In genomic region chr12:98646165-98646764, GRCh38 we compare ENCODE assay signal across 8 cellular contexts. TPM values are rescaled to one million over a fixed set of nuclear protein-coding genes. Genes with fewer than 3 reads are reported as not detected.
DNase-seq lines count a peak whose midpoint lies in the region; ATAC-seq and TF ChIP-seq lines count a peak whose summit lies in the region.

No MANE protein-coding gene starts in this region.

- intact Hi-C loops in activated naive CD4-positive, alpha-beta T cell treated with anti-CD3 and anti-CD28 coated beads for 36 hours (cut with micrococcal nuclease): no loop called here

- peak overlapping the region; percentile 80 for H3K9ac ChIP-seq in SK-N-MC (ENCODE audit: insufficient read length)

- H3K4me3 Mint-ChIP-seq in activated naive CD4-positive, alpha-beta T cell treated with anti-CD3 and anti-CD28 coated beads for 36 hours: peak overlapping the region; percentile 96
- peak overlapping the region; percentile 95 for H3K4me3 Mint-ChIP-seq in progenitor cell of endocrine pancreas (ENCODE audit: low read depth)

- TF ChIP-seq CTCF in fibroblast of mammary gland (conservative IDR thresholded peaks at IDR 0.05; ENCODE audit: control insufficient read depth, insufficient read depth, low read depth, low read length) (peak; percentile 15), progenitor cell of endocrine pancreas (IDR thresholded peaks at IDR 0.05; ENCODE audit: unreplicated experiment) (peak; percentile 28)

- peaks cover 21% of the 10 kb centered on the region for H3K4me1 Mint-ChIP-seq in activated naive CD4-positive, alpha-beta T cell treated with anti-CD3 and anti-CD28 coated beads for 36 hours (ENCODE audit: low read depth)
- H3K4me1 Mint-ChIP-seq in progenitor cell of endocrine pancreas (ENCODE audit: low read depth): peaks cover 9% of the 10 kb centered on the region

- no peak for ATAC-seq in HG03565 (IDR thresholded peaks at IDR 0.05; ENCODE audit: unreplicated experiment)
- ATAC-seq in HG02870 (IDR thresholded peaks at IDR 0.05; ENCODE audit: unreplicated experiment): no peak
- no peak for ATAC-seq in HG03196 (IDR thresholded peaks at IDR 0.05; ENCODE audit: unreplicated experiment)

- no peak overlapping the region for H3K27ac Mint-ChIP-seq in activated naive CD4-positive, alpha-beta T cell treated with anti-CD3 and anti-CD28 coated beads for 36 hours
- H3K27ac Mint-ChIP-seq in progenitor cell of endocrine pancreas: peak overlapping the region; percentile 21

- H3K9me3 ChIP-seq in SK-N-MC (ENCODE audit: low read depth, low read length): no peaks in the 10 kb centered on the region

- peaks cover 11% of the 10 kb centered on the region for H3K36me3 Mint-ChIP-seq in activated naive CD4-positive, alpha-beta T cell treated with anti-CD3 and anti-CD28 coated beads for 36 hours (ENCODE audit: low read depth)
- peaks cover 5% of the 10 kb centered on the region for H3K36me3 Mint-ChIP-seq in progenitor cell of endocrine pancreas (ENCODE audit: insufficient read depth)

- H3K27ac ChIP-seq in SK-N-MC: no peak overlapping the region

- no peak for DNase-seq in activated naive CD4-positive, alpha-beta T cell treated with anti-CD3 and anti-CD28 coated beads for 36 hours
- DNase-seq in activated naive CD4-positive, alpha-beta T cell (lab: John Stamatoyannopoulos, UW): no peak
- no peak for DNase-seq in SK-N-MC (ENCODE audit: low read depth, low spot score)
- peak; percentile 39 for DNase-seq in fibroblast of mammary gland (ENCODE audit: low read depth)
- DNase-seq in progenitor cell of endocrine pancreas (ENCODE audit: low spot score, unreplicated experiment): no peak

- peak overlapping the region; percentile 95 for H3K4me3 ChIP-seq in SK-N-MC
- H3K4me3 ChIP-seq in fibroblast of mammary gland (ENCODE audit: control insufficient read depth, low read depth, low read length): peak overlapping the region; percentile 97

- CTCF ChIA-PET in activated naive CD4-positive, alpha-beta T cell treated with anti-CD3 and anti-CD28 coated beads for 36 hours (lab: Charles Lee): interaction anchor here (1.0 to 1.6 kb wide), 4 partner anchors 16 to 352 kb away, joined by 3 to 5 read pairs (median 4); partner anchors contain the start of gene SLC25A3

- peaks cover 29% of the 10 kb centered on the region for H3K36me3 ChIP-seq in SK-N-MC (ENCODE audit: insufficient read depth, low read length)

- no peaks in the 10 kb centered on the region for H3K27me3 Mint-ChIP-seq in activated naive CD4-positive, alpha-beta T cell treated with anti-CD3 and anti-CD28 coated beads for 36 hours (ENCODE audit: low read depth)
- H3K27me3 Mint-ChIP-seq in progenitor cell of endocrine pancreas: no peaks in the 10 kb centered on the region

- H3K9me3 Mint-ChIP-seq in activated naive CD4-positive, alpha-beta T cell treated with anti-CD3 and anti-CD28 coated beads for 36 hours: no peaks in the 10 kb centered on the region
- no peaks in the 10 kb centered on the region for H3K9me3 Mint-ChIP-seq in progenitor cell of endocrine pancreas (ENCODE audit: low read depth)

RNA-seq across cellular contexts. Expression of gene APAF1, which starts 1.2 kb away (rescaled TPM):
- 10 to 100 TPM; 13.6 to 14.5 TPM for total RNA-seq in activated naive CD4-positive, alpha-beta T cell treated with anti-CD3 and anti-CD28 coated beads for 36 hours
- 26.3 and 30.9 TPM in 2 replicates for total RNA-seq in progenitor cell of endocrine pancreas

RNA-seq across cellular contexts. Expression of gene IKBIP, which starts 1.7 kb away (rescaled TPM):
- 10 to 100 TPM; 14.5 to 16.8 TPM for total RNA-seq in activated naive CD4-positive, alpha-beta T cell treated with anti-CD3 and anti-CD28 coated beads for 36 hours
- total RNA-seq in progenitor cell of endocrine pancreas: 10.8 and 11.4 TPM in 2 replicates

RNA-seq across cellular contexts. Expression of gene SLC25A3, which starts 52.8 kb away (rescaled TPM):
- 100 to 1,000 TPM; 714 to 732 TPM for total RNA-seq in activated naive CD4-positive, alpha-beta T cell treated with anti-CD3 and anti-CD28 coated beads for 36 hours
- total RNA-seq in progenitor cell of endocrine pancreas: 530 and 561 TPM in 2 replicates
